ENCODE assay signal across 18 cellular contexts in genomic region chr17:11981862-11982261, GRCh38.
A peak's percentile ranks its signal among the peaks of the same experiment; 100 is the strongest.
DNase-seq lines count a peak whose midpoint lies in the region; ATAC-seq and TF ChIP-seq lines count a peak whose summit lies in the region.
"Had no signal": no experiment of that assay in that cellular context is flagged by ENCODE, and none has a peak within 500 bp of the region (broad histone marks: within the 10 kb centered on the region; RNA-seq: fewer than 3 reads in every experiment).

No MANE protein-coding gene starts in this region.

- no peak overlapping the region for H3K4me3 ChIP-seq in NT2/D1 (ENCODE audit: insufficient read length, low read depth)
- no peak overlapping the region for H3K4me3 ChIP-seq in choroid plexus epithelial cell (ENCODE audit: low read depth, low read length)
- H3K4me3 ChIP-seq: GM12878, GM23248 had no signal

- H3K36me3 ChIP-seq in NT2/D1 (ENCODE audit: insufficient read depth, insufficient read length, low read length): peaks cover 26% of the 10 kb centered on the region

- peaks cover 18% of the 10 kb centered on the region for H3K9me3 ChIP-seq in NT2/D1 (ENCODE audit: insufficient read depth, low read length)
- H3K9me3 ChIP-seq: Caco-2 had no signal

- no peak overlapping the region for H3K9ac ChIP-seq in NT2/D1 (ENCODE audit: insufficient read length, low read depth)
- H3K9ac ChIP-seq: GM23248 had no signal

- H3K27me3 ChIP-seq in NT2/D1 (ENCODE audit: insufficient read depth, insufficient read length): no peaks in the 10 kb centered on the region

- no peak for ATAC-seq in HG02970 (IDR thresholded peaks at IDR 0.05; ENCODE audit: low FRiP score, unreplicated experiment)
- ATAC-seq: CD8-positive, alpha-beta T cell; GM12878 had no signal

- TF ChIP-seq CTCF in choroid plexus epithelial cell (conservative IDR thresholded peaks at IDR 0.05; ENCODE audit: low read depth, low read length): no peak

- no peaks in the 10 kb centered on the region for H3K4me1 ChIP-seq in NT2/D1 (ENCODE audit: insufficient read depth, insufficient read length)
- H3K4me1 ChIP-seq: Caco-2 had no signal

- DNase-seq in NCI-H82 (lab: John Stamatoyannopoulos, UW) (peak; percentile 66), NCI-H82 treated with DMSO at 0.1 percent for 48 hours (lab: John Stamatoyannopoulos, UW; ENCODE audit: unreplicated experiment) (no peak), NT2/D1 (ENCODE audit: low read depth, low spot score) (peak; percentile 9), choroid plexus epithelial cell (ENCODE audit: low read depth) (peak; percentile 1), left kidney (ENCODE audit: low read depth, low spot score) (peak; percentile 5), AG20443 (ENCODE audit: low spot score) (no peak), OCI-M2 (lab: John Stamatoyannopoulos, UW; ENCODE audit: unreplicated experiment) (no peak)
- DNase-seq: AML-193; C1 segment of cervical spinal cord; Caco-2; CD4-positive, CD25-positive, alpha-beta regulatory T cell; CD8-positive, alpha-beta T cell; DMS153; DND-41; GM23248; HCEC 1CT had no signal

Comparison
In these comparisons a context has a peak if more than half of its experiments do, and no peak if none do; other contexts are left out.
1. DNase-seq: peak in NCI-H82 (single experiment), NT2/D1 (single experiment), choroid plexus epithelial cell (single experiment) and left kidney (single experiment); none in NCI-H82 treated with DMSO at 0.1 percent for 48 hours (single experiment), AG20443 (single experiment) and OCI-M2 (single experiment).